In genomic region chr14:20934148-20934762, GRCh38 we compare ENCODE assay signal across 9 cellular contexts. TPM values are rescaled to one million over a fixed set of nuclear protein-coding genes. Genes with fewer than 3 reads are reported as not detected.
DNase-seq lines count a peak whose midpoint lies in the region; ATAC-seq and TF ChIP-seq lines count a peak whose summit lies in the region.
"Had no signal": no experiment of that assay in that cellular context is flagged by ENCODE, and none has a peak within 500 bp of the region (broad histone marks: within the 10 kb centered on the region; RNA-seq: fewer than 3 reads in every experiment).

No MANE protein-coding gene starts in this region.

- peaks cover 44% of the 10 kb centered on the region for H3K4me1 Mint-ChIP-seq in CD14-positive monocyte
- H3K4me1 Mint-ChIP-seq in activated T-cell treated with anti-CD3 and anti-CD28 coated beads, Interleukin-2, amount 50 U/mL, for 72 hours (ENCODE audit: low read depth): no peaks in the 10 kb centered on the region
- no peaks in the 10 kb centered on the region for H3K4me1 Mint-ChIP-seq in stimulated activated effector memory CD8-positive, alpha-beta T cell treated with anti-CD3 and anti-CD28 coated beads, Interleukin-12 subunit alpha, Interleukin-12 subunit beta, amount 100 ng/mL, for 72 hours

- peaks cover 0 to 13% (median 7%) of the 10 kb centered on the region in 7 donors for H3K9me3 Mint-ChIP-seq in CD14-positive monocyte
- no peaks in the 10 kb centered on the region for H3K9me3 Mint-ChIP-seq in activated T-cell treated with anti-CD3 and anti-CD28 coated beads, Interleukin-2, amount 50 U/mL, for 72 hours
- no peaks in the 10 kb centered on the region for H3K9me3 Mint-ChIP-seq in stimulated activated effector memory CD8-positive, alpha-beta T cell treated with anti-CD3 and anti-CD28 coated beads, Interleukin-12 subunit alpha, Interleukin-12 subunit beta, amount 100 ng/mL, for 72 hours

- no peak overlapping the region for H3K4me3 ChIP-seq in iPS DF 6.9 (ENCODE audit: low read length)

- ATAC-seq in HG02885 (IDR thresholded peaks at IDR 0.05; ENCODE audit: poor library complexity, unreplicated experiment) (peak; percentile 54), HG02870 (IDR thresholded peaks at IDR 0.05; ENCODE audit: unreplicated experiment) (no peak), GM21576 (IDR thresholded peaks at IDR 0.05; ENCODE audit: unreplicated experiment) (no peak)
- ATAC-seq in activated T-cell treated with anti-CD3 and anti-CD28 coated beads, Interleukin-2, amount 50 U/mL, for 72 hours (replicated peaks in 1 of 2): no peak
- ATAC-seq in stimulated activated effector memory CD8-positive, alpha-beta T cell treated with anti-CD3 and anti-CD28 coated beads, Interleukin-12 subunit alpha, Interleukin-12 subunit beta, amount 100 ng/mL, for 72 hours: peak; percentile 54

- no peak for DNase-seq in CD14-positive monocyte (ENCODE audit: low spot score)
- DNase-seq in activated T-cell treated with anti-CD3 and anti-CD28 coated beads, Interleukin-2, amount 50 U/mL, for 72 hours: peak; percentile 32 to 42
- DNase-seq in iPS DF 6.9 (ENCODE audit: low read depth, low spot score): peak; percentile 48
- peak; percentile 21 to 62 for DNase-seq in stimulated activated effector memory CD8-positive, alpha-beta T cell treated with anti-CD3 and anti-CD28 coated beads, Interleukin-12 subunit alpha, Interleukin-12 subunit beta, amount 100 ng/mL, for 72 hours (ENCODE audit: low spot score in 2 of 2)
- no peak for DNase-seq in DMS153 treated with DMSO at 0.1 percent for 48 hours (lab: John Stamatoyannopoulos, UW; ENCODE audit: unreplicated experiment)

- no peaks in the 10 kb centered on the region for H3K27me3 Mint-ChIP-seq in CD14-positive monocyte (ENCODE audit: low read depth in 3 of 3)
- peaks cover 7% of the 10 kb centered on the region for H3K27me3 Mint-ChIP-seq in activated T-cell treated with anti-CD3 and anti-CD28 coated beads, Interleukin-2, amount 50 U/mL, for 72 hours (ENCODE audit: low read depth)

- no peaks in the 10 kb centered on the region for H3K36me3 ChIP-seq in iPS DF 6.9 (ENCODE audit: control insufficient read depth, insufficient read depth, low read length)

- peak overlapping the region; percentile 3 to 9 for H3K4me3 Mint-ChIP-seq in CD14-positive monocyte
- no peak overlapping the region for H3K4me3 Mint-ChIP-seq in activated T-cell treated with anti-CD3 and anti-CD28 coated beads, Interleukin-2, amount 50 U/mL, for 72 hours
- no peak overlapping the region for H3K4me3 Mint-ChIP-seq in stimulated activated effector memory CD8-positive, alpha-beta T cell treated with anti-CD3 and anti-CD28 coated beads, Interleukin-12 subunit alpha, Interleukin-12 subunit beta, amount 100 ng/mL, for 72 hours

- H3K9me3 ChIP-seq in iPS DF 6.9 (ENCODE audit: control insufficient read depth, insufficient read depth, low read length): no peaks in the 10 kb centered on the region

- no peaks in the 10 kb centered on the region for H3K27me3 ChIP-seq in iPS DF 6.9 (ENCODE audit: control insufficient read depth, insufficient read depth, low read length)

- H3K36me3 Mint-ChIP-seq in CD14-positive monocyte: peaks cover 2 to 7% of the 10 kb centered on the region in 2 donors
- no peaks in the 10 kb centered on the region for H3K36me3 Mint-ChIP-seq in activated T-cell treated with anti-CD3 and anti-CD28 coated beads, Interleukin-2, amount 50 U/mL, for 72 hours (ENCODE audit: insufficient read depth in 2 of 2)
- no peaks in the 10 kb centered on the region for H3K36me3 Mint-ChIP-seq in stimulated activated effector memory CD8-positive, alpha-beta T cell treated with anti-CD3 and anti-CD28 coated beads, Interleukin-12 subunit alpha, Interleukin-12 subunit beta, amount 100 ng/mL, for 72 hours

- H3K27ac Mint-ChIP-seq in CD14-positive monocyte: no peak overlapping the region
- H3K27ac Mint-ChIP-seq in activated T-cell treated with anti-CD3 and anti-CD28 coated beads, Interleukin-2, amount 50 U/mL, for 72 hours: no peak overlapping the region
- no peak overlapping the region for H3K27ac Mint-ChIP-seq in stimulated activated effector memory CD8-positive, alpha-beta T cell treated with anti-CD3 and anti-CD28 coated beads, Interleukin-12 subunit alpha, Interleukin-12 subunit beta, amount 100 ng/mL, for 72 hours

- no peak overlapping the region for H3K27ac ChIP-seq in iPS DF 6.9 (ENCODE audit: low read length)

- peak; percentile 72 for TF ChIP-seq CTCF in CD14-positive monocyte (IDR thresholded peaks at IDR 0.05)

- intact Hi-C loops in CD14-positive monocyte (cut with micrococcal nuclease): no loop called here

- no CpG with 5 or more reads among the region's 18 CpGs for WGBS in iPS DF 6.9 (ENCODE audit: insufficient coverage, insufficient read length)

- H3K4me1 ChIP-seq in iPS DF 6.9 (ENCODE audit: control insufficient read depth, insufficient read depth, low read length): no peaks in the 10 kb centered on the region

RNA-seq across cellular contexts. Expression of gene RNASE2, which starts 21.0 kb away (rescaled TPM):
- polyA plus RNA-seq in CD14-positive monocyte: 100 to 1,000 TPM; 307 to 483 TPM
- not detected for total RNA-seq in activated T-cell treated with anti-CD3 and anti-CD28 coated beads, Interleukin-2, amount 50 U/mL, for 72 hours

RNA-seq across cellular contexts. Expression of gene RNASE3, which starts 43.1 kb away (rescaled TPM):
- 10 to 100 TPM in 1 of 2 donors, 1 to 10 TPM in 1; 8.4 to 13.8 TPM for polyA plus RNA-seq in CD14-positive monocyte
- not detected for total RNA-seq in activated T-cell treated with anti-CD3 and anti-CD28 coated beads, Interleukin-2, amount 50 U/mL, for 72 hours
- total RNA-seq: subcutaneous adipose tissue had no signal

RNA-seq across cellular contexts. Expression of gene METTL17, which starts 55.5 kb away (rescaled TPM):
- 10 to 100 TPM; 20.1 to 21.1 TPM for polyA plus RNA-seq in CD14-positive monocyte
- total RNA-seq in activated T-cell treated with anti-CD3 and anti-CD28 coated beads, Interleukin-2, amount 50 U/mL, for 72 hours: 10 to 100 TPM; 91.2 to 94.9 TPM

Comparison
In these comparisons a context has a peak if more than half of its experiments do, and no peak if none do; other contexts are left out.
1. DNase-seq: peak in activated T-cell treated with anti-CD3 and anti-CD28 coated beads, Interleukin-2, amount 50 U/mL, for 72 hours (2 of 2), iPS DF 6.9 (single experiment) and stimulated activated effector memory CD8-positive, alpha-beta T cell treated with anti-CD3 and anti-CD28 coated beads, Interleukin-12 subunit alpha, Interleukin-12 subunit beta, amount 100 ng/mL, for 72 hours (2 of 2); none in CD14-positive monocyte (single experiment) and DMS153 treated with DMSO at 0.1 percent for 48 hours (single experiment).
2. H3K4me3 Mint-ChIP-seq: peak in CD14-positive monocyte (2 of 2); none in activated T-cell treated with anti-CD3 and anti-CD28 coated beads, Interleukin-2, amount 50 U/mL, for 72 hours (0 of 2) and stimulated activated effector memory CD8-positive, alpha-beta T cell treated with anti-CD3 and anti-CD28 coated beads, Interleukin-12 subunit alpha, Interleukin-12 subunit beta, amount 100 ng/mL, for 72 hours (single experiment).
3. ATAC-seq: peak in HG02885 (single experiment) and stimulated activated effector memory CD8-positive, alpha-beta T cell treated with anti-CD3 and anti-CD28 coated beads, Interleukin-12 subunit alpha, Interleukin-12 subunit beta, amount 100 ng/mL, for 72 hours (single experiment); none in activated T-cell treated with anti-CD3 and anti-CD28 coated beads, Interleukin-2, amount 50 U/mL, for 72 hours (0 of 2), HG02870 (single experiment) and GM21576 (single experiment).